ENCODE assay signal across 9 cellular contexts in genomic region chr3:111904376-111905241, GRCh38. TPM values are rescaled to one million over a fixed set of nuclear protein-coding genes. Genes with fewer than 3 reads are reported as not detected.
DNase-seq lines count a peak whose midpoint lies in the region; ATAC-seq and TF ChIP-seq lines count a peak whose summit lies in the region.
"Had no signal": no experiment of that assay in that cellular context is flagged by ENCODE, and none has a peak within 500 bp of the region (broad histone marks: within the 10 kb centered on the region; RNA-seq: fewer than 3 reads in every experiment).

No MANE protein-coding gene starts in this region.

- no peak for TF ChIP-seq POLR2A in prostate gland (IDR thresholded peaks at IDR 0.05)

- ATAC-seq in HG03457 (IDR thresholded peaks at IDR 0.05; ENCODE audit: unreplicated experiment) = no peak

- no peaks in the 10 kb centered on the region for H3K9me3 ChIP-seq in prostate gland

- peaks cover 56% of the 10 kb centered on the region for H3K36me3 Mint-ChIP-seq in nephron progenitor cell (ENCODE audit: low read depth)

- H3K27ac ChIP-seq in prostate gland = no peak overlapping the region

- intact Hi-C loops in prostate gland (cut with DNase I) = no loop called here

- POLR2A ChIA-PET in BJ (lab: Charles Lee) = interaction anchor here (0.8 kb wide), 1 partner anchor 40 kb away, joined by 3 read pairs; no protein-coding TSS in a partner anchor

- H3K27ac Mint-ChIP-seq in nephron progenitor cell = peak overlapping the region; percentile 2

- H3K27me3 Mint-ChIP-seq in nephron progenitor cell (ENCODE audit: low read depth, poor library complexity) = peaks cover 4% of the 10 kb centered on the region

- H3K4me3 Mint-ChIP-seq in nephron progenitor cell = no peak overlapping the region

- TF ChIP-seq CTCF in BJ (IDR thresholded peaks at IDR 0.05; ENCODE audit: insufficient read depth, low read depth, low read length) (peak; percentile 23; the same call in 1 of the 2 replicates), nephron progenitor cell (IDR thresholded peaks at IDR 0.05) (no peak), prostate gland (IDR thresholded peaks at IDR 0.05) (no peak)

- H3K4me1 Mint-ChIP-seq in nephron progenitor cell = peaks cover 17% of the 10 kb centered on the region

- WGBS in prostate gland = 87% methylated on average over 4 of the region's 4 CpGs

- no peaks in the 10 kb centered on the region for H3K27me3 ChIP-seq in BJ (ENCODE audit: control insufficient read depth, insufficient read depth, low read length)
- no peaks in the 10 kb centered on the region for H3K27me3 ChIP-seq in prostate gland (replicated peaks; ENCODE audit: insufficient read depth)

- CTCF ChIA-PET in BJ (lab: Yijun Ruan, JAX) = interaction anchor here (0.9 to 2.2 kb wide), 10 partner anchors 10 to 188 kb away, joined by 3 to 7 read pairs (median 3); no protein-coding TSS in a partner anchor

- no peak overlapping the region for H3K4me3 ChIP-seq in BJ (ENCODE audit: low read depth, low read length)
- no peak overlapping the region for H3K4me3 ChIP-seq in prostate gland

- H3K36me3 ChIP-seq in BJ (ENCODE audit: control insufficient read depth, insufficient read depth, low read length) (peaks cover 3% of the 10 kb centered on the region), prostate gland (no peaks in the 10 kb centered on the region)

- H3K9me3 Mint-ChIP-seq in nephron progenitor cell = peaks cover 10% of the 10 kb centered on the region

- peak; percentile 94 for DNase-seq in BJ (ENCODE audit: low read depth)
- peak; percentile 47 for DNase-seq in NCI-H2107 (lab: John Stamatoyannopoulos, UW)
- peak; percentile 37 for DNase-seq in epidermal melanocyte (ENCODE audit: insufficient read length, low spot score)
- no peak for DNase-seq in nephron progenitor cell
- DNase-seq in inferior parietal cortex (ENCODE audit: extremely low spot score) = no peak
- no peak for DNase-seq in prostate gland (ENCODE audit: low spot score)
- no peak for DNase-seq in GM19238 (ENCODE audit: insufficient read length, low spot score)
- DNase-seq: NCI-H1436 had no signal

- H3K4me1 ChIP-seq in prostate gland (replicated peaks) = no peaks in the 10 kb centered on the region

RNA-seq across cellular contexts. Expression of gene PHLDB2, which starts 45.5 kb away (rescaled TPM):
- polyA plus RNA-seq in BJ (2011; rRNA removed) = 44.7 and 56.7 TPM in 2 replicates
- polyA minus RNA-seq in BJ (2011; rRNA and poly(A)+ RNA removed) = 102 and 109 TPM in 2 replicates
- 10 to 100 TPM; 15.3 to 32.3 TPM for total RNA-seq in prostate gland

Comparison
In these comparisons a context has a peak if more than half of its experiments do, and no peak if none do; other contexts are left out.
1. DNase-seq: peak in BJ (single experiment), NCI-H2107 (single experiment) and epidermal melanocyte (single experiment); none in nephron progenitor cell (single experiment), inferior parietal cortex (single experiment), prostate gland (single experiment) and GM19238 (single experiment).